8 cellular contexts compared by ENCODE assay signal in genomic region chr3:48301020-48301813, GRCh38.
DNase-seq lines count a peak whose midpoint lies in the region; ATAC-seq and TF ChIP-seq lines count a peak whose summit lies in the region.

Gene NME6 (minus strand): TSS chr3:48301367.

- peak; percentile 91 for DNase-seq in ACHN
- DNase-seq in NCI-H446 (lab: John Stamatoyannopoulos, UW), result peak; percentile 37 to 87
- peak; percentile 80 for DNase-seq in activated CD4-positive, CD25-positive, alpha-beta regulatory T cell treated with anti-CD3 and anti-CD28 coated beads, Interleukin-2, amount 50 U/mL, for 16 hours (ENCODE audit: low read depth, low spot score)
- peak; percentile 81 for DNase-seq in central memory CD4-positive, alpha-beta T cell
- DNase-seq in iris pigment epithelial cell (ENCODE audit: low read depth), result peak; percentile 90
- DNase-seq in stimulated activated CD4-positive, alpha-beta T cell treated with anti-CD3 and anti-CD28 coated beads, Interleukin-12 subunit alpha, Interleukin-12 subunit beta, amount 100 ng/mL, for 24 hours (ENCODE audit: low read depth in 2 of 2), result peak; percentile 87 to 93

- TF ChIP-seq POLR2A in GM18951 (IDR thresholded peaks at IDR 0.05; ENCODE audit: extremely low read depth, insufficient read depth, insufficient read length), result peak; percentile 90

- in situ Hi-C loops in ACHN (cut with HindIII; ENCODE audit: low pct_ligation_motif_present, low pct_unique_long_range_greater_than_20kb, low sequenced_read_pairs), result no loop called here
- in situ Hi-C loops in GM18951 (cut with MboI; ENCODE audit: low sequenced_read_pairs, unreplicated experiment), result no loop called here

- peak; percentile 53 for ATAC-seq in HG03342 (IDR thresholded peaks at IDR 0.05; ENCODE audit: unreplicated experiment)

Comparison
In these comparisons a context has a peak if more than half of its experiments do, and no peak if none do; other contexts are left out.
1. Peak in every context shown above with its lines: DNase-seq and ATAC-seq.